17 cellular contexts compared by ENCODE assay signal in the genomic region with DNA sequence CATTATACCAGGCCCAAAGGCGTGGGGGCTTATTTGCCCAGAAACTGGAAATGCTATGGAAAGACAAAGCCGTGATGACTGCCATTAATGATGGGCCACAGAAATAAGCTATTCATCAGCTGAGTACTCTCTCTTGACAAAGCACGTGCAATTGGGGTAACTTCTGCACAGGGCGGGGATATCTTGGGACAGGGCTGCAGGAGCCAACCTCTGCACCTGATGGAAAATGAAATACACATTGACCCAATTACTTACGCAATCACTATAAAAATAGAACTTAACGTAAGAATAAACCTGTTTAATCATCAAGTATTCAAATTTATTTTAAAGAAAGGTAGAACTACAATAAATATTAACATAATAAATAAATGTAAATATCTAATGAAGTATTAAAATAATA.
A peak's percentile ranks its signal among the peaks of the same experiment; 100 is the strongest.
DNase-seq lines count a peak whose midpoint lies in the region; ATAC-seq, FAIRE-seq and TF ChIP-seq lines count a peak whose summit lies in the region.
"Had no signal": no experiment of that assay in that cellular context is flagged by ENCODE, and none has a peak within 500 bp of the region (broad histone marks: within the 10 kb centered on the region; RNA-seq: fewer than 3 reads in every experiment).

No MANE protein-coding gene starts in this region.

- TF ChIP-seq RAD21 in IMR-90 (IDR thresholded peaks at IDR 0.05; ENCODE audit: low read length) (no peak), H1 (IDR thresholded peaks at IDR 0.05 in 1 of 2, conservative IDR thresholded peaks at IDR 0.05 in 1 of 2; ENCODE audit: low read depth in 2 of 2, low read length in 2 of 2) (no peak)

- H3K79me1 ChIP-seq in IMR-90 (ENCODE audit: low read depth in 1 of 2, low read length in 2 of 2) = no peaks in the 10 kb centered on the region
- H3K79me1 ChIP-seq in H1 (ENCODE audit: low read depth, low read length) = no peaks in the 10 kb centered on the region

- no peaks in the 10 kb centered on the region for H3K4me1 ChIP-seq in IMR-90 (ENCODE audit: control insufficient read depth, insufficient read depth, low read length)
- peaks cover 0 to 6% (median 2%) of the 10 kb centered on the region in 4 experiments; a peak in 3 of 7 replicates for H3K4me1 ChIP-seq in H1 (replicated peaks in 1 of 4; ENCODE audit: control insufficient read depth in 3 of 4, insufficient read depth in 4 of 4, low read length in 3 of 4)
- peaks cover 10 to 19% of the 10 kb centered on the region in 2 donors for H3K4me1 ChIP-seq in gastrocnemius medialis
- no peaks in the 10 kb centered on the region for H3K4me1 ChIP-seq in right cardiac atrium (ENCODE audit: control insufficient read depth, insufficient read depth, low read length)
- H3K4me1 ChIP-seq: BLaER1 had no signal

- H2BK12ac ChIP-seq in H1 (ENCODE audit: low read depth, low read length) = no peak overlapping the region

- no peak overlapping the region for H2BK15ac ChIP-seq in IMR-90 (ENCODE audit: low read depth, low read length)
- no peak overlapping the region for H2BK15ac ChIP-seq in H1 (ENCODE audit: low read length)

- H3K4me2 ChIP-seq in IMR-90 (ENCODE audit: low read depth, low read length) (no peak overlapping the region), H1 (ENCODE audit: insufficient read depth in 1 of 2, low read depth in 2 of 2, low read length in 2 of 2) (no peak overlapping the region)
- H3K4me2 ChIP-seq: BLaER1 had no signal

- H3K14ac ChIP-seq in IMR-90 (replicated peaks; ENCODE audit: low read depth, low read length) = no peak overlapping the region
- H3K14ac ChIP-seq in H1 (ENCODE audit: insufficient read length) = no peak overlapping the region

- H3K9me3 ChIP-seq in IMR-90 (ENCODE audit: control insufficient read depth, insufficient read depth, low read length) (no peaks in the 10 kb centered on the region), H1 (ENCODE audit: insufficient read depth in 2 of 2, low read depth in 1 of 2, low read length in 1 of 2) (no peaks in the 10 kb centered on the region), gastrocnemius medialis (no peaks in the 10 kb centered on the region), right cardiac atrium (ENCODE audit: control insufficient read depth, low read length) (no peaks in the 10 kb centered on the region)
- H3K9me3 ChIP-seq: BLaER1 had no signal

- H2AK5ac ChIP-seq in IMR-90 (ENCODE audit: low read depth, low read length) = no peak overlapping the region
- no peak overlapping the region for H2AK5ac ChIP-seq in H1 (ENCODE audit: low read depth, low read length)

- intact Hi-C loops in IMR-90 (cut with micrococcal nuclease) (no loop called here), gastrocnemius medialis (cut with DNase I; ENCODE audit: low total_unique reads) (loop anchor here (10.0 kb wide), 1 partner anchor 123 kb away; no protein-coding TSS in a partner anchor), right cardiac atrium (cut with DNase I) (no loop called here)

- H2BK20ac ChIP-seq in IMR-90 (ENCODE audit: low read depth, low read length) (no peak overlapping the region), H1 (ENCODE audit: low read length) (no peak overlapping the region)

- H3K9ac ChIP-seq in IMR-90 (ENCODE audit: low read depth, low read length) (no peak overlapping the region), H1 (replicated peaks in 1 of 4; ENCODE audit: extremely low read depth in 1 of 4, low read depth in 3 of 4, low read length in 3 of 4) (no peak overlapping the region)
- H3K9ac ChIP-seq: BLaER1, GM23248 had no signal

- H3K4me3 ChIP-seq in IMR-90 (ENCODE audit: insufficient read depth, low read depth, low read length) = no peak overlapping the region
- no peak overlapping the region for H3K4me3 ChIP-seq in H1 (ENCODE audit: extremely low read depth in 1 of 4, insufficient read depth in 2 of 4, low read depth in 3 of 4, low read length in 4 of 4)
- no peak overlapping the region for H3K4me3 ChIP-seq in gastrocnemius medialis
- no peak overlapping the region for H3K4me3 ChIP-seq in right cardiac atrium (ENCODE audit: low read length)
- H3K4me3 ChIP-seq: BLaER1, GM23248 had no signal

- H3K9me1 ChIP-seq in IMR-90 (ENCODE audit: insufficient read depth, low read length) = no peaks in the 10 kb centered on the region

- no TSS peak for BruUV-seq in IMR-90 (replicated peaks; lab: Mats Ljungman, UMichigan)

- H4K8ac ChIP-seq in IMR-90 (ENCODE audit: low read depth in 2 of 2, low read length in 2 of 2) (no peak overlapping the region), H1 (ENCODE audit: extremely low read depth, insufficient read depth, low read length) (no peak overlapping the region)

- H3K56ac ChIP-seq in IMR-90 (ENCODE audit: extremely low read depth, insufficient read depth, low read length) = no peak overlapping the region
- no peak overlapping the region for H3K56ac ChIP-seq in H1 (replicated peaks; ENCODE audit: insufficient read length, low read depth, low read length)

- no peak overlapping the region for H2BK5ac ChIP-seq in IMR-90 (ENCODE audit: low read depth, low read length, poor library complexity, severe bottlenecking)
- no peak overlapping the region for H2BK5ac ChIP-seq in H1 (ENCODE audit: low read depth, low read length)

- H3K23ac ChIP-seq in IMR-90 (ENCODE audit: low read depth, low read length) = no peak overlapping the region
- H3K23ac ChIP-seq in H1 (ENCODE audit: insufficient read length) = no peak overlapping the region

- H2AK9ac ChIP-seq in IMR-90 (replicated peaks; ENCODE audit: low read depth, low read length, poor library complexity) = no peak overlapping the region

- H4K91ac ChIP-seq in IMR-90 (ENCODE audit: insufficient read depth, low read depth, low read length) (no peak overlapping the region), H1 (replicated peaks; ENCODE audit: insufficient read length, low read length) (no peak overlapping the region)

- H3K27ac ChIP-seq in IMR-90 (ENCODE audit: insufficient read depth, low read length) (no peak overlapping the region), H1 (ENCODE audit: low read depth, low read length) (no peak overlapping the region), gastrocnemius medialis (peak overlapping the region in 3 of 4 donors; percentile 42 to 78 (median 52)), right cardiac atrium (ENCODE audit: low read length) (no peak overlapping the region)
- H3K27ac ChIP-seq: BLaER1, C4-2B, GM23248 had no signal

- TF ChIP-seq EP300 in H1 (IDR thresholded peaks at IDR 0.05; ENCODE audit: borderline replicate concordance in 1 of 2, low read depth in 2 of 2, low read length in 2 of 2) = no peak

- WGBS in IMR-90 (ENCODE audit: extremely low coverage in 2 of 2, insufficient read length in 1 of 2), 2 experiments = 100% methylated on average over 1 of the region's 6 CpGs; no CpG with 5 or more reads in 1 of the 2 experiments
- WGBS in H1 (ENCODE audit: extremely low coverage in 1 of 2, insufficient coverage in 1 of 2, insufficient read length in 1 of 2, insufficient replicate concordance in 2 of 2, low coverage in 1 of 2, low lambda C conversion rate in 2 of 2, missing lambda C conversion rate in 1 of 2), 2 experiments = 80% methylated on average over 6 of the region's 6 CpGs; no CpG with 5 or more reads in 1 of the 2 experiments
- 79% methylated on average over 6 of the region's 6 CpGs for WGBS in right cardiac atrium

- H3K23me2 ChIP-seq in H1 (ENCODE audit: low read depth, low read length) = no peaks in the 10 kb centered on the region

- H3K36me3 ChIP-seq in IMR-90 (ENCODE audit: control insufficient read depth, insufficient read depth, low read length) (no peaks in the 10 kb centered on the region), H1 (ENCODE audit: control insufficient read depth in 2 of 4, insufficient read depth in 4 of 4, low read length in 3 of 4) (no peaks in the 10 kb centered on the region), gastrocnemius medialis (no peaks in the 10 kb centered on the region)
- H3K36me3 ChIP-seq: BLaER1 had no signal

- TF ChIP-seq POLR2A in IMR-90 (IDR thresholded peaks at IDR 0.05; ENCODE audit: low read depth, low read length) (no peak), H1 (IDR thresholded peaks at IDR 0.05; ENCODE audit: control extremely low read depth in 1 of 2, low read depth in 2 of 2, low read length in 2 of 2) (no peak), gastrocnemius medialis (IDR thresholded peaks at IDR 0.05) (no peak)

- in situ Hi-C loops in IMR-90 (cut with MboI; ENCODE audit: low sequenced_read_pairs) (no loop called here), gastrocnemius medialis (cut with MboI; ENCODE audit: low sequenced_read_pairs in 4 of 4) (no loop called here)

- TF ChIP-seq CTCF in IMR-90 (conservative IDR thresholded peaks at IDR 0.05; ENCODE audit: low read depth, low read length) (no peak), H1 (IDR thresholded peaks at IDR 0.05; ENCODE audit: control extremely low read depth in 1 of 3, insufficient read depth in 1 of 3, low read depth in 1 of 3, low read length in 3 of 3) (no peak), gastrocnemius medialis (IDR thresholded peaks at IDR 0.05 in 4 of 5, conservative IDR thresholded peaks at IDR 0.05 in 1 of 5) (no peak)

- CTCF ChIA-PET in IMR-90 (lab: Yijun Ruan, JAX) = no interaction called here
- CTCF ChIA-PET in H1 (lab: Charles Lee; ENCODE audit: partially characterized antibody) = no interaction called here

- H2AFZ ChIP-seq in IMR-90 (replicated peaks; ENCODE audit: low read length, poor library complexity) (no peak overlapping the region), H1 (ENCODE audit: low read length) (no peak overlapping the region)
- H2AFZ ChIP-seq: GM23248 had no signal

- FAIRE-seq in H1 (lab: Jason Lieb, UNC) = no peak
- FAIRE-seq: GM12892 had no signal

- dilution Hi-C loops in IMR-90 (cut with HindIII; ENCODE audit: low sequenced_read_pairs, unreplicated experiment) = no loop called here

- no peaks in the 10 kb centered on the region for H4K20me1 ChIP-seq in IMR-90 (ENCODE audit: insufficient read depth, low read length)
- no peaks in the 10 kb centered on the region for H4K20me1 ChIP-seq in H1 (replicated peaks in 1 of 2; ENCODE audit: control insufficient read depth in 1 of 2, insufficient read depth in 2 of 2, low read length in 2 of 2)
- H4K20me1 ChIP-seq: BLaER1 had no signal

- ATAC-seq in IMR-90 (ENCODE audit: low read depth) (no peak), gastrocnemius medialis (peak; percentile 79 to 84), right cardiac atrium (no peak), HG02642 (IDR thresholded peaks at IDR 0.05; ENCODE audit: poor library complexity, unreplicated experiment) (no peak)
- ATAC-seq: CD8-positive, alpha-beta T cell; HCT116 had no signal

- H2BK120ac ChIP-seq in IMR-90 (ENCODE audit: low read depth, low read length) (no peak overlapping the region), H1 (replicated peaks; ENCODE audit: low read depth, low read length) (no peak overlapping the region)

- no peak overlapping the region for H4K5ac ChIP-seq in IMR-90 (ENCODE audit: low read depth, low read length)
- no peak overlapping the region for H4K5ac ChIP-seq in H1 (ENCODE audit: insufficient read length, low read depth, low read length)

- H3K79me2 ChIP-seq in H1 (ENCODE audit: control insufficient read depth in 1 of 2, insufficient read depth in 2 of 2, low read length in 2 of 2) = no peaks in the 10 kb centered on the region

- POLR2A ChIA-PET in IMR-90 (lab: Charles Lee; ENCODE audit: unreplicated experiment) = no interaction called here
- POLR2A ChIA-PET in H1 (lab: Charles Lee; ENCODE audit: partially characterized antibody) = interaction anchor here (0.5 kb wide), 1 partner anchor 30 kb away, joined by 3 read pairs; no protein-coding TSS in a partner anchor

- H3K4ac ChIP-seq in IMR-90 (ENCODE audit: low read depth, low read length) = no peak overlapping the region
- no peak overlapping the region for H3K4ac ChIP-seq in H1 (replicated peaks; ENCODE audit: insufficient read length, low read depth, low read length)

- H3K18ac ChIP-seq in IMR-90 (ENCODE audit: low read depth, low read length) (no peak overlapping the region), H1 (ENCODE audit: extremely low read depth, low read length) (no peak overlapping the region)

- DNase-seq in IMR-90 (no peak), H1 (ENCODE audit: low read depth in 1 of 2, low spot score in 2 of 2) (no peak), gastrocnemius medialis (peak; percentile 40 to 50), right cardiac atrium (no peak), T-helper 1 cell (no peak)
- DNase-seq: Caco-2; CD4-positive, CD25-positive, alpha-beta regulatory T cell; CD8-positive, alpha-beta T cell; DMS153; DND-41; GM23248; H9 had no signal

- H3K27me3 ChIP-seq in IMR-90 (ENCODE audit: control insufficient read depth, insufficient read depth, low read length) (peaks cover 2% of the 10 kb centered on the region; the same call in 1 of the 2 replicates), H1 (replicated peaks in 1 of 4; ENCODE audit: control insufficient read depth in 3 of 4, extremely low read depth in 1 of 4, insufficient read depth in 3 of 4, low read length in 3 of 4) (no peaks in the 10 kb centered on the region), gastrocnemius medialis (no peaks in the 10 kb centered on the region), right cardiac atrium (ENCODE audit: control insufficient read depth, insufficient read depth) (no peaks in the 10 kb centered on the region)
- H3K27me3 ChIP-seq: BLaER1 had no signal

Comparison
In these comparisons a context has a peak if more than half of its experiments do, and no peak if none do; other contexts are left out.
1. ATAC-seq: peak in gastrocnemius medialis (2 of 2); none in IMR-90 (single experiment), right cardiac atrium (0 of 2) and HG02642 (single experiment).
2. DNase-seq: peak in gastrocnemius medialis (2 of 2); none in IMR-90 (single experiment), H1 (0 of 2), right cardiac atrium (0 of 3) and T-helper 1 cell (0 of 5).
3. H3K27ac ChIP-seq: peak in gastrocnemius medialis (3 of 4); none in IMR-90 (single experiment), H1 (single experiment) and right cardiac atrium (single experiment).